9 cellular contexts compared by ENCODE assay signal in genomic region chr12:115375188-115375991, GRCh38.
DNase-seq lines count a peak whose midpoint lies in the region; ATAC-seq and TF ChIP-seq lines count a peak whose summit lies in the region.
"Had no signal": no experiment of that assay in that cellular context is flagged by ENCODE, and none has a peak within 500 bp of the region (broad histone marks: within the 10 kb centered on the region; RNA-seq: fewer than 3 reads in every experiment).

No MANE protein-coding gene starts in this region.

- H3K27ac Mint-ChIP-seq in chondrocyte (ENCODE audit: unreplicated experiment): peak overlapping the region; percentile 78

- no peaks in the 10 kb centered on the region for H3K9me3 ChIP-seq in HUES64 (ENCODE audit: insufficient read depth, low read depth, low read length)
- no peaks in the 10 kb centered on the region for H3K9me3 ChIP-seq in vagina

- TF ChIP-seq POLR2A in vagina (IDR thresholded peaks at IDR 0.05): no peak

- peak; percentile 54 for DNase-seq in GM12864 (ENCODE audit: low read depth)
- DNase-seq in chondrocyte (ENCODE audit: low spot score): no peak
- DNase-seq in vagina (ENCODE audit: extremely low spot score in 2 of 2): no peak
- no peak for DNase-seq in SW 1271 (lab: John Stamatoyannopoulos, UW)
- DNase-seq in NCI-H446 (lab: John Stamatoyannopoulos, UW): no peak
- no peak for DNase-seq in SK-N-DZ (ENCODE audit: low spot score)

- H3K36me3 Mint-ChIP-seq in chondrocyte (ENCODE audit: low read depth): no peaks in the 10 kb centered on the region

- H3K9me3 Mint-ChIP-seq in chondrocyte (ENCODE audit: low read depth): no peaks in the 10 kb centered on the region

- H3K4me1 Mint-ChIP-seq in chondrocyte (ENCODE audit: low read depth): peaks cover 12% of the 10 kb centered on the region

- peak overlapping the region; percentile 17; the same call in 1 of the 2 replicates for H3K9ac ChIP-seq in HUES64 (ENCODE audit: low read depth, low read length)

- intact Hi-C loops in vagina (cut with DNase I): no loop called here

- H3K4me1 ChIP-seq in HUES64 (ENCODE audit: insufficient read depth, low read length) (peaks cover 12% of the 10 kb centered on the region), vagina (peaks cover 14% of the 10 kb centered on the region)

- H3K27me3 ChIP-seq in HUES64 (ENCODE audit: insufficient read depth, low read length) (no peaks in the 10 kb centered on the region), vagina (no peaks in the 10 kb centered on the region)

- no peak overlapping the region for H3K4me3 ChIP-seq in GM12864 (ENCODE audit: low read depth, low read length)
- no peak overlapping the region for H3K4me3 ChIP-seq in HUES64 (ENCODE audit: low read length)
- no peak overlapping the region for H3K4me3 ChIP-seq in vagina

- WGBS in HUES64: 76% methylated on average over 11 of the region's 12 CpGs

- no peak overlapping the region for H3K27ac ChIP-seq in HUES64 (ENCODE audit: low read depth, low read length)
- H3K27ac ChIP-seq in vagina: peak overlapping the region; percentile 53

- H3K36me3 ChIP-seq in HUES64 (ENCODE audit: insufficient read depth, low read length) (no peaks in the 10 kb centered on the region), vagina (no peaks in the 10 kb centered on the region)

- peak; percentile 96 for ATAC-seq in GM21723 (IDR thresholded peaks at IDR 0.05; ENCODE audit: unreplicated experiment)
- ATAC-seq: Panc1 had no signal

- peaks cover 13% of the 10 kb centered on the region for H3K27me3 Mint-ChIP-seq in chondrocyte (ENCODE audit: low read depth)

- TF ChIP-seq CTCF in GM12864 (IDR thresholded peaks at IDR 0.05; ENCODE audit: low read depth, low read length, missing control alignments) (no peak), chondrocyte (IDR thresholded peaks at IDR 0.05) (no peak), vagina (IDR thresholded peaks at IDR 0.05) (no peak)

- H3K4me3 Mint-ChIP-seq in chondrocyte (ENCODE audit: unreplicated experiment): no peak overlapping the region
